ENCODE assay signal across 38 cellular contexts in genomic region chr4:112473985-112474384, GRCh38. TPM values are rescaled to one million over a fixed set of nuclear protein-coding genes. Genes with fewer than 3 reads are reported as not detected.
"Had no signal": no experiment of that assay in that cellular context is flagged by ENCODE, and none has a peak within 500 bp of the region (broad histone marks: within the 10 kb centered on the region; RNA-seq: fewer than 3 reads in every experiment).

No MANE protein-coding gene starts in this region.

- H3K27me3 ChIP-seq: MG63 had no signal

- H3K9me3 ChIP-seq: MG63 had no signal

- H3K36me3 ChIP-seq: MG63 had no signal

- DNase-seq: Karpas-422, Kasumi-1, MG63, MM.1S, MV-4-11, NCI-H1048, NCI-H1092, NCI-H1092 treated with DMSO at 0.1 percent for 48 hours, NCI-H1105, NCI-H1105 treated with DMSO at 0.1 percent for 48 hours, NCI-H1417, NCI-H1417 treated with DMSO at 0.1 percent for 48 hours, NCI-H1436, NCI-H1436 treated with DMSO at 0.1 percent for 48 hours, NCI-H146, NCI-H1694, NCI-H1694 treated with DMSO at 0.1 percent for 48 hours, NCI-H187, NCI-H187 treated with DMSO at 0.1 percent for 48 hours, NCI-H1930, NCI-H2029, NCI-H2029 treated with DMSO at 0.1 percent for 48 hours, NCI-H2081, NCI-H2081 treated with DMSO at 0.1 percent for 48 hours, NCI-H2107, NCI-H2171, NCI-H2171 treated with DMSO at 0.1 percent for 48 hours, NCI-H2227 treated with DMSO at 0.1 percent for 48 hours, NCI-H226, NCI-H345, NCI-H446, NCI-H446 treated with DMSO at 0.1 percent for 48 hours, NCI-H510A, NCI-H510A treated with DMSO at 0.1 percent for 48 hours had no signal

- H3K4me3 ChIP-seq: MG63 had no signal

RNA-seq across cellular contexts. Expression of gene NEUROG2, which starts 42.0 kb away (rescaled TPM):
- total RNA-seq: LHCN-M2, M059J, MCF 10A, NCI-H460 had no signal
